1 cellular context compared by ENCODE assay signal in genomic region chr2:8659092-8659734, GRCh38.
A peak's percentile ranks its signal among the peaks of the same experiment; 100 is the strongest.
TF ChIP-seq lines count a peak whose summit lies in the region.

No MANE protein-coding gene starts in this region.

TF ChIP-seq in HepG2, 621 proteins besides CTCF, POLR2A, EP300 and RAD21 (continued from another document and continues in another):
- TF ChIP-seq, protein P1, sequence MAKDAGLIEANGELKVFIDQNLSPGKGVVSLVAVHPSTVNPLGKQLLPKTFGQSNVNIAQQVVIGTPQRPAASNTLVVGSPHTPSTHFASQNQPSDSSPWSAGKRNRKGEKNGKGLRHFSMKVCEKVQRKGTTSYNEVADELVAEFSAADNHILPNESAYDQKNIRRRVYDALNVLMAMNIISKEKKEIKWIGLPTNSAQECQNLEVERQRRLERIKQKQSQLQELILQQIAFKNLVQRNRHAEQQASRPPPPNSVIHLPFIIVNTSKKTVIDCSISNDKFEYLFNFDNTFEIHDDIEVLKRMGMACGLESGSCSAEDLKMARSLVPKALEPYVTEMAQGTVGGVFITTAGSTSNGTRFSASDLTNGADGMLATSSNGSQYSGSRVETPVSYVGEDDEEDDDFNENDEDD (CRISPR knock-in tag; IDR thresholded peaks at IDR 0.05; ENCODE audit: borderline replicate concordance) = peak; percentile 26; the same call in 1 of the 2 replicates
- TF ChIP-seq SOX5 (CRISPR knock-in tag; IDR thresholded peaks at IDR 0.05; ENCODE audit: borderline replicate concordance) (0 out of 2 replicates have a peak, but pooled peaks have one; percentile 9), POGZ (CRISPR knock-in tag; IDR thresholded peaks at IDR 0.05) (no peak), ARNTL (CRISPR knock-in tag; IDR thresholded peaks at IDR 0.05) (0 out of 2 replicates have a peak, but pooled peaks have one; percentile 51), TRAFD1 (CRISPR knock-in tag; IDR thresholded peaks at IDR 0.05; ENCODE audit: borderline replicate concordance) (no peak), ZNF678 (CRISPR knock-in tag; IDR thresholded peaks at IDR 0.05) (0 out of 2 replicates have a peak, but pooled peaks have one; percentile 32), ZNF142 (CRISPR knock-in tag; IDR thresholded peaks at IDR 0.05) (no peak), ZNF20 (CRISPR knock-in tag; IDR thresholded peaks at IDR 0.05) (no peak), ZBTB39 (CRISPR knock-in tag; IDR thresholded peaks at IDR 0.05) (no peak), SP1 (IDR thresholded peaks at IDR 0.05) (no peak), SP1 (CRISPR knock-in tag; IDR thresholded peaks at IDR 0.05) (no peak), ZSCAN25 (CRISPR knock-in tag; IDR thresholded peaks at IDR 0.05) (no peak), JUNB (CRISPR knock-in tag; IDR thresholded peaks at IDR 0.05; ENCODE audit: borderline replicate concordance) (no peak), ZNF503 (CRISPR knock-in tag; IDR thresholded peaks at IDR 0.05) (no peak), STAT5B (CRISPR knock-in tag; IDR thresholded peaks at IDR 0.05) (no peak), MIXL1 (CRISPR knock-in tag; IDR thresholded peaks at IDR 0.05) (no peak), ZBTB1 (CRISPR knock-in tag; IDR thresholded peaks at IDR 0.05; ENCODE audit: borderline replicate concordance) (no peak), KDM3A (CRISPR knock-in tag; IDR thresholded peaks at IDR 0.05; ENCODE audit: low read depth) (no peak; the same call in 1 of the 2 replicates), ZBTB3 (CRISPR knock-in tag; IDR thresholded peaks at IDR 0.05; ENCODE audit: borderline replicate concordance, low read depth) (0 out of 2 replicates have a peak, but pooled peaks have one; percentile 44), MXD1 (CRISPR knock-in tag; IDR thresholded peaks at IDR 0.05) (no peak), REPIN1 (CRISPR knock-in tag; IDR thresholded peaks at IDR 0.05; ENCODE audit: borderline replicate concordance, low read depth) (no peak), ZNF841 (CRISPR knock-in tag; IDR thresholded peaks at IDR 0.05; ENCODE audit: borderline replicate concordance) (no peak), HMG20A (CRISPR knock-in tag; IDR thresholded peaks at IDR 0.05; ENCODE audit: borderline replicate concordance) (no peak), NFKB2 (CRISPR knock-in tag; IDR thresholded peaks at IDR 0.05; ENCODE audit: borderline replicate concordance) (no peak), SMYD3 (CRISPR knock-in tag; IDR thresholded peaks at IDR 0.05) (no peak), HOXA3 (CRISPR knock-in tag; IDR thresholded peaks at IDR 0.05) (peak; percentile 67; the same call in 1 of the 2 replicates), ZFAT (CRISPR knock-in tag; conservative IDR thresholded peaks at IDR 0.05) (no peak), ZNF256 (CRISPR knock-in tag; conservative IDR thresholded peaks at IDR 0.05) (no peak), NFIB (CRISPR knock-in tag; IDR thresholded peaks at IDR 0.05; ENCODE audit: borderline replicate concordance) (no peak), AGO2 (optimal IDR thresholded peaks at IDR 0.05; ENCODE audit: low read depth, low read length) (no peak), ZNF790 (CRISPR knock-in tag; IDR thresholded peaks at IDR 0.05; ENCODE audit: borderline replicate concordance) (no peak), DPF2 (CRISPR knock-in tag; IDR thresholded peaks at IDR 0.05; ENCODE audit: borderline replicate concordance, low read depth) (peak; percentile 39), ZFY (CRISPR knock-in tag; IDR thresholded peaks at IDR 0.05) (peak; percentile 83), ZNF331 (CRISPR knock-in tag; IDR thresholded peaks at IDR 0.05) (peak; percentile 8; the same call in 1 of the 2 replicates), SALL2 (CRISPR knock-in tag; IDR thresholded peaks at IDR 0.05) (no peak), FOXA3 (CRISPR knock-in tag; IDR thresholded peaks at IDR 0.05) (no peak)
- TF ChIP-seq, protein P2, sequence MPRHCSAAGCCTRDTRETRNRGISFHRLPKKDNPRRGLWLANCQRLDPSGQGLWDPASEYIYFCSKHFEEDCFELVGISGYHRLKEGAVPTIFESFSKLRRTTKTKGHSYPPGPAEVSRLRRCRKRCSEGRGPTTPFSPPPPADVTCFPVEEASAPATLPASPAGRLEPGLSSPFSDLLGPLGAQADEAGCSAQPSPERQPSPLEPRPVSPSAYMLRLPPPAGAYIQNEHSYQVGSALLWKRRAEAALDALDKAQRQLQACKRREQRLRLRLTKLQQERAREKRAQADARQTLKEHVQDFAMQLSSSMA (CRISPR knock-in tag; IDR thresholded peaks at IDR 0.05) = 0 out of 2 replicates have a peak, but pooled peaks have one; percentile 30
- TF ChIP-seq, protein P3, sequence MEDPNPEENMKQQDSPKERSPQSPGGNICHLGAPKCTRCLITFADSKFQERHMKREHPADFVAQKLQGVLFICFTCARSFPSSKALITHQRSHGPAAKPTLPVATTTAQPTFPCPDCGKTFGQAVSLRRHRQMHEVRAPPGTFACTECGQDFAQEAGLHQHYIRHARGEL (CRISPR knock-in tag; IDR thresholded peaks at IDR 0.05) = no peak
- TF ChIP-seq, protein P4, sequence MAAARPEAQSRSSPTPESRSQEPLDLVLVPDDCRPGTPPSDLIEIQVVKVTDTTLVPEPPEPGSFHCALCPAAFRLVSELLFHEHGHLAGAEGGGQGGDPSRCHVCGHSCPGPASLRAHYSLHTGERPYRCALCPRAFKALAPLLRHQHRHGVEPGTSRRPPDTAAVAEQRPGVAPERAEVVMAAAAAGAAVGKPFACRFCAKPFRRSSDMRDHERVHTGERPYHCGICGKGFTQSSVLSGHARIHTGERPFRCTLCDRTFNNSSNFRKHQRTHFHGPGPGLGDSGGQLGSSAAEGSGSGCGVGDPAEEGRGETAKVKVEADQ (CRISPR knock-in tag; IDR thresholded peaks at IDR 0.05; ENCODE audit: borderline replicate concordance) = 0 out of 2 replicates have a peak, but pooled peaks have one; percentile 2
- TF ChIP-seq, protein P5, sequence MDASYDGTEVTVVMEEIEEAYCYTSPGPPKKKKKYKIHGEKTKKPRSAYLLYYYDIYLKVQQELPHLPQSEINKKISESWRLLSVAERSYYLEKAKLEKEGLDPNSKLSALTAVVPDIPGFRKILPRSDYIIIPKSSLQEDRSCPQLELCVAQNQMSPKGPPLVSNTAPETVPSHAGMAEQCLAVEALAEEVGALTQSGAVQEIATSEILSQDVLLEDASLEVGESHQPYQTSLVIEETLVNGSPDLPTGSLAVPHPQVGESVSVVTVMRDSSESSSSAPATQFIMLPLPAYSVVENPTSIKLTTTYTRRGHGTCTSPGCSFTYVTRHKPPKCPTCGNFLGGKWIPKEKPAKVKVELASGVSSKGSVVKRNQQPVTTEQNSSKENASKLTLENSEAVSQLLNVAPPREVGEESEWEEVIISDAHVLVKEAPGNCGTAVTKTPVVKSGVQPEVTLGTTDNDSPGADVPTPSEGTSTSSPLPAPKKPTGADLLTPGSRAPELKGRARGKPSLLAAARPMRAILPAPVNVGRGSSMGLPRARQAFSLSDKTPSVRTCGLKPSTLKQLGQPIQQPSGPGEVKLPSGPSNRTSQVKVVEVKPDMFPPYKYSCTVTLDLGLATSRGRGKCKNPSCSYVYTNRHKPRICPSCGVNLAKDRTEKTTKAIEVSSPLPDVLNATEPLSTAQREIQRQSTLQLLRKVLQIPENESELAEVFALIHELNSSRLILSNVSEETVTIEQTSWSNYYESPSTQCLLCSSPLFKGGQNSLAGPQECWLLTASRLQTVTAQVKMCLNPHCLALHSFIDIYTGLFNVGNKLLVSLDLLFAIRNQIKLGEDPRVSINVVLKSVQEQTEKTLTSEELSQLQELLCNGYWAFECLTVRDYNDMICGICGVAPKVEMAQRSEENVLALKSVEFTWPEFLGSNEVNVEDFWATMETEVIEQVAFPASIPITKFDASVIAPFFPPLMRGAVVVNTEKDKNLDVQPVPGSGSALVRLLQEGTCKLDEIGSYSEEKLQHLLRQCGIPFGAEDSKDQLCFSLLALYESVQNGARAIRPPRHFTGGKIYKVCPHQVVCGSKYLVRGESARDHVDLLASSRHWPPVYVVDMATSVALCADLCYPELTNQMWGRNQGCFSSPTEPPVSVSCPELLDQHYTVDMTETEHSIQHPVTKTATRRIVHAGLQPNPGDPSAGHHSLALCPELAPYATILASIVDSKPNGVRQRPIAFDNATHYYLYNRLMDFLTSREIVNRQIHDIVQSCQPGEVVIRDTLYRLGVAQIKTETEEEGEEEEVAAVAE (CRISPR knock-in tag; IDR thresholded peaks at IDR 0.05; ENCODE audit: borderline replicate concordance) = no peak
